In genomic region chr19:46786236-46787039, GRCh38 we compare ENCODE assay signal across 8 cellular contexts. TPM values are rescaled to one million over a fixed set of nuclear protein-coding genes. Genes with fewer than 3 reads are reported as not detected.
DNase-seq lines count a peak whose midpoint lies in the region; ATAC-seq and TF ChIP-seq lines count a peak whose summit lies in the region.

No MANE protein-coding gene starts in this region.

- H4K5ac ChIP-seq in H9 (ENCODE audit: insufficient read length, low read depth, low read length), result no peak overlapping the region

- H2BK120ac ChIP-seq in H9 (ENCODE audit: low read depth, low read length, poor library complexity, severe bottlenecking), result no peak overlapping the region
- peak overlapping the region; percentile 69 for H2BK120ac ChIP-seq in mesenchymal stem cell (ENCODE audit: low read depth, low read length)

- H3K4me1 ChIP-seq in CD4-positive, CD25-positive, alpha-beta regulatory T cell (ENCODE audit: control insufficient read depth, insufficient read depth, low read length, poor library complexity, severe bottlenecking), result peaks cover 56% of the 10 kb centered on the region
- peaks cover 5% of the 10 kb centered on the region; the same call in 1 of the 2 replicates for H3K4me1 ChIP-seq in H9 (ENCODE audit: insufficient read depth, low read length)
- peaks cover 34% of the 10 kb centered on the region for H3K4me1 ChIP-seq in mesenchymal stem cell (ENCODE audit: control insufficient read depth, insufficient read depth, low read depth, low read length)

- no peak overlapping the region for H2AK5ac ChIP-seq in H9 (ENCODE audit: insufficient read length, low read length)
- H2AK5ac ChIP-seq in mesenchymal stem cell (ENCODE audit: low read length, severe bottlenecking), result peak overlapping the region; percentile 0

- H3K9ac ChIP-seq in H9 (ENCODE audit: extremely low read depth, insufficient read length, low read length) (peak overlapping the region; percentile 82), mesenchymal stem cell (ENCODE audit: low read length) (peak overlapping the region; percentile 98)

- H3K18ac ChIP-seq in H9 (ENCODE audit: insufficient read length, low read depth, low read length) (peak overlapping the region; percentile 2), mesenchymal stem cell (ENCODE audit: low read depth in 1 of 2, low read length in 2 of 2) (peak overlapping the region; percentile 76 to 92)

- no peak overlapping the region for H2BK12ac ChIP-seq in H9 (ENCODE audit: insufficient read length, low read depth, low read length)
- peak overlapping the region; percentile 7 to 64 for H2BK12ac ChIP-seq in mesenchymal stem cell (ENCODE audit: low read length in 2 of 2)

- TF ChIP-seq CTCF in H9 (conservative IDR thresholded peaks at IDR 0.05), result no peak

- H3K4me3 Mint-ChIP-seq in CD4-positive, CD25-positive, alpha-beta regulatory T cell, result peak overlapping the region; percentile 93 to 100 (median 96)
- peak overlapping the region; percentile 97 to 100 for H3K4me3 Mint-ChIP-seq in H9

- H2AFZ ChIP-seq in H9 (ENCODE audit: low read length) (no peak overlapping the region), mesenchymal stem cell (ENCODE audit: low read depth, low read length) (no peak overlapping the region)

- peak overlapping the region; percentile 86 for H3K27ac ChIP-seq in CD4-positive, CD25-positive, alpha-beta regulatory T cell (ENCODE audit: insufficient read depth, low read length, poor library complexity, severe bottlenecking)
- H3K27ac ChIP-seq in H9 (ENCODE audit: insufficient read length, low read depth, low read length) (no peak overlapping the region), mesenchymal stem cell (ENCODE audit: low read length, poor library complexity, severe bottlenecking) (peak overlapping the region; percentile 66)

- no peak overlapping the region for H4K91ac ChIP-seq in H9 (ENCODE audit: insufficient read length, low read depth, low read length)
- peak overlapping the region; percentile 57 for H4K91ac ChIP-seq in mesenchymal stem cell (ENCODE audit: low read length)

- no CpG with 5 or more reads among the region's 20 CpGs for WGBS in H9 (ENCODE audit: extremely low coverage, insufficient read length, low lambda C conversion rate)
- WGBS in mesenchymal stem cell, result under 1% methylated on average over 20 of the region's 20 CpGs

- peak; percentile 72 to 88 (median 74) for DNase-seq in CD4-positive, CD25-positive, alpha-beta regulatory T cell
- DNase-seq in H9 (no peak), NCI-H82 treated with DMSO at 0.1 percent for 48 hours (lab: John Stamatoyannopoulos, UW; ENCODE audit: unreplicated experiment) (peak; percentile 29), mesenchymal stem cell (peak; percentile 95)
- DNase-seq in activated CD4-positive, alpha-beta T cell treated with anti-CD3 and anti-CD28 coated beads, Interleukin-2, amount 50 U/mL, for 48 hours, result peak; percentile 82 to 87
- peak; percentile 77 for DNase-seq in effector CD4-positive, alpha-beta T cell
- peak; percentile 54 for DNase-seq in stimulated activated CD8-positive, alpha-beta memory T cell treated with anti-CD3 and anti-CD28 coated beads, Interleukin-15, amount 100 ng/mL, for 24 hours (ENCODE audit: low read depth)

- H3K4me3 ChIP-seq in CD4-positive, CD25-positive, alpha-beta regulatory T cell (ENCODE audit: low read depth, low read length), result peak overlapping the region; percentile 85
- H3K4me3 ChIP-seq in mesenchymal stem cell (ENCODE audit: insufficient read depth in 1 of 2, low read depth in 1 of 2, low read length in 2 of 2), result peak overlapping the region; percentile 83 to 97

- peaks cover 12% of the 10 kb centered on the region for H3K79me1 ChIP-seq in H9 (ENCODE audit: insufficient read depth, low read depth, low read length, poor library complexity, severe bottlenecking)
- peaks cover 19% of the 10 kb centered on the region for H3K79me1 ChIP-seq in mesenchymal stem cell (replicated peaks; ENCODE audit: low read length, poor library complexity, severe bottlenecking)

- no peak overlapping the region for H3K56ac ChIP-seq in H9 (ENCODE audit: insufficient read length, low read depth, low read length)

- peaks cover 12% of the 10 kb centered on the region for H3K36me3 Mint-ChIP-seq in CD4-positive, CD25-positive, alpha-beta regulatory T cell
- peaks cover 42 to 54% (median 48%) of the 10 kb centered on the region in 3 experiments for H3K36me3 Mint-ChIP-seq in H9 (ENCODE audit: insufficient read depth in 1 of 3, low read depth in 3 of 3)

- H3K9me3 ChIP-seq in CD4-positive, CD25-positive, alpha-beta regulatory T cell (ENCODE audit: control insufficient read depth in 2 of 2, low read length in 2 of 2), result no peaks in the 10 kb centered on the region
- H3K9me3 ChIP-seq in H9 (ENCODE audit: control insufficient read depth, low read depth, low read length) (no peaks in the 10 kb centered on the region), mesenchymal stem cell (ENCODE audit: control insufficient read depth, low read length) (no peaks in the 10 kb centered on the region)

- H3K27me3 Mint-ChIP-seq in CD4-positive, CD25-positive, alpha-beta regulatory T cell, result no peaks in the 10 kb centered on the region
- peaks cover 13% of the 10 kb centered on the region for H3K27me3 Mint-ChIP-seq in H9 (ENCODE audit: low read depth)

- peaks cover 4% of the 10 kb centered on the region for H4K20me1 ChIP-seq in H9 (ENCODE audit: control insufficient read depth, insufficient read depth, insufficient read length)

- H3K79me2 ChIP-seq in H9 (ENCODE audit: insufficient read depth, low read length), result peaks cover 43% of the 10 kb centered on the region; the same call in 1 of the 2 replicates

- no peaks in the 10 kb centered on the region for H3K27me3 ChIP-seq in CD4-positive, CD25-positive, alpha-beta regulatory T cell (ENCODE audit: control insufficient read depth, insufficient read depth, low read length)
- H3K27me3 ChIP-seq in H9 (ENCODE audit: insufficient read depth, low read length) (no peaks in the 10 kb centered on the region; the same call in 1 of the 2 replicates), mesenchymal stem cell (ENCODE audit: control insufficient read depth in 1 of 2, insufficient read depth in 1 of 2, low read length in 2 of 2) (no peaks in the 10 kb centered on the region)

- H3K23me2 ChIP-seq in H9 (ENCODE audit: insufficient read length, low read depth, low read length, poor library complexity, severe bottlenecking), result peaks cover 23% of the 10 kb centered on the region

- peak overlapping the region; percentile 57 for H3K14ac ChIP-seq in H9 (ENCODE audit: insufficient read depth, low read length)
- peak overlapping the region in 1 of 2 experiments; percentile 97 for H3K14ac ChIP-seq in mesenchymal stem cell (ENCODE audit: low read length in 2 of 2)

- no peak overlapping the region for H4K8ac ChIP-seq in H9 (replicated peaks; ENCODE audit: insufficient read length, low read depth, low read length)
- peak overlapping the region; percentile 33 for H4K8ac ChIP-seq in mesenchymal stem cell (ENCODE audit: low read length)

- peak overlapping the region; percentile 85 to 92 (median 91) for H3K27ac Mint-ChIP-seq in CD4-positive, CD25-positive, alpha-beta regulatory T cell
- peak overlapping the region; percentile 98 to 99 (median 99) for H3K27ac Mint-ChIP-seq in H9

- H2BK15ac ChIP-seq in H9 (ENCODE audit: low read depth, low read length) (no peak overlapping the region), mesenchymal stem cell (ENCODE audit: low read depth, poor library complexity, severe bottlenecking) (peak overlapping the region; percentile 98)

- H3T11ph ChIP-seq in H9 (ENCODE audit: low read length), result no peak overlapping the region

- ATAC-seq in CD4-positive, CD25-positive, alpha-beta regulatory T cell (ENCODE audit: low read depth in 2 of 2), result peak; percentile 65 to 66
- ATAC-seq in HG02973 (IDR thresholded peaks at IDR 0.05; ENCODE audit: unreplicated experiment), result no peak

- H2BK20ac ChIP-seq in H9 (ENCODE audit: low read depth, low read length, poor library complexity, severe bottlenecking), result no peak overlapping the region

- H3K36me3 ChIP-seq in CD4-positive, CD25-positive, alpha-beta regulatory T cell (ENCODE audit: control insufficient read depth, insufficient read depth, low read length), result peaks cover 13% of the 10 kb centered on the region
- peaks cover 22 to 27% of the 10 kb centered on the region in 2 experiments for H3K36me3 ChIP-seq in mesenchymal stem cell (ENCODE audit: control insufficient read depth in 1 of 2, insufficient read depth in 2 of 2, low read depth in 1 of 2, low read length in 2 of 2)

- H3K9me3 Mint-ChIP-seq in CD4-positive, CD25-positive, alpha-beta regulatory T cell, result no peaks in the 10 kb centered on the region
- no peaks in the 10 kb centered on the region; a peak in 1 of 5 replicates for H3K9me3 Mint-ChIP-seq in H9

- H3K23ac ChIP-seq in H9 (ENCODE audit: insufficient read length, low read depth, low read length) (no peak overlapping the region), mesenchymal stem cell (ENCODE audit: low read length in 2 of 2) (peak overlapping the region; percentile 6 to 42)

- peak overlapping the region; percentile 96 for H3K4me2 ChIP-seq in H9 (ENCODE audit: insufficient read depth, insufficient read length, low read length)
- H3K4me2 ChIP-seq in mesenchymal stem cell (ENCODE audit: low read length, poor library complexity, severe bottlenecking), result peak overlapping the region; percentile 95

- H2BK5ac ChIP-seq in H9 (ENCODE audit: insufficient read length, low read length), result no peak overlapping the region
- H2BK5ac ChIP-seq in mesenchymal stem cell (ENCODE audit: low read depth, low read length, poor library complexity, severe bottlenecking), result no peak overlapping the region

- no peak overlapping the region for H3K4ac ChIP-seq in H9 (ENCODE audit: low read depth, low read length)
- H3K4ac ChIP-seq in mesenchymal stem cell (ENCODE audit: low read depth in 1 of 2, low read length in 2 of 2), result peak overlapping the region; percentile 13 to 52

- H3K4me1 Mint-ChIP-seq in CD4-positive, CD25-positive, alpha-beta regulatory T cell, result peaks cover 16 to 73% (median 43%) of the 10 kb centered on the region in 4 donors
- H3K4me1 Mint-ChIP-seq in H9, result peaks cover 26 to 44% of the 10 kb centered on the region in 2 experiments

RNA-seq across cellular contexts. Expression of gene SLC1A5, which starts 2.0 kb away (rescaled TPM):
- 23.9 TPM for total RNA-seq in CD4-positive, CD25-positive, alpha-beta regulatory T cell
- 10 to 100 TPM; 23.6 to 28.8 (median 27.2) TPM for polyA plus RNA-seq in CD4-positive, CD25-positive, alpha-beta regulatory T cell
- 258 and 269 TPM in 2 replicates for total RNA-seq in H9 (2021)
- 164 TPM for polyA plus RNA-seq in mesenchymal stem cell (2013, experiment 1 of 2)
- polyA plus RNA-seq in mesenchymal stem cell (2013, experiment 2 of 2), result 163 TPM

RNA-seq across cellular contexts. Expression of gene STRN4, which starts 40.2 kb away (rescaled TPM):
- total RNA-seq in CD4-positive, CD25-positive, alpha-beta regulatory T cell, result 121 TPM
- polyA plus RNA-seq in CD4-positive, CD25-positive, alpha-beta regulatory T cell, result 10 to 100 TPM; 11.9 to 16.7 (median 15.0) TPM
- 143 and 148 TPM in 2 replicates for total RNA-seq in H9 (2021)
- polyA plus RNA-seq in mesenchymal stem cell (2013, experiment 1 of 2), result 56.4 TPM
- 56.1 TPM for polyA plus RNA-seq in mesenchymal stem cell (2013, experiment 2 of 2)

RNA-seq across cellular contexts. Expression of gene FKRP, which starts 40.6 kb away (rescaled TPM):
- 18.7 TPM for total RNA-seq in CD4-positive, CD25-positive, alpha-beta regulatory T cell
- 1 to 10 TPM; 2.7 to 4.9 (median 3.5) TPM for polyA plus RNA-seq in CD4-positive, CD25-positive, alpha-beta regulatory T cell
- total RNA-seq in H9 (2021), result 39.1 and 42.2 TPM in 2 replicates
- 24.9 TPM for polyA plus RNA-seq in mesenchymal stem cell (2013, experiment 1 of 2)
- 24.4 TPM for polyA plus RNA-seq in mesenchymal stem cell (2013, experiment 2 of 2)

Comparison
In these comparisons a context has a peak if more than half of its experiments do, and no peak if none do; other contexts are left out.
1. RNA of gene SLC1A5, which starts 2.0 kb away (total RNA-seq): 258 to 269 TPM in H9; 23.9 TPM in CD4-positive, CD25-positive, alpha-beta regulatory T cell (single experiment); every median in the first group is over 10 times any median in the second.